Comparison of ENCODE assay signal across 1 cellular context in genomic region chr7:141014523-141015395, GRCh38.
TF ChIP-seq lines count a peak whose summit lies in the region.

MRPS33 (minus strand) TSS chr7:141014952; CDS start chr7:141010633, 4,319 bp downstream.

TF ChIP-seq in HepG2, 621 proteins besides CTCF, POLR2A, EP300 and RAD21 (continued from another document and continues in another):
- TF ChIP-seq SNAPC5 (CRISPR knock-in tag; IDR thresholded peaks at IDR 0.05; ENCODE audit: borderline replicate concordance) (peak; percentile 70; the same call in 1 of the 2 replicates), ZNF598 (CRISPR knock-in tag; IDR thresholded peaks at IDR 0.05; ENCODE audit: borderline replicate concordance) (0 out of 2 replicates have a peak, but pooled peaks have one; percentile 76), IRF9 (CRISPR knock-in tag; IDR thresholded peaks at IDR 0.05; ENCODE audit: borderline replicate concordance) (peak; percentile 94), ZNF546 (CRISPR knock-in tag; conservative IDR thresholded peaks at IDR 0.05) (peak; percentile 74; the same call in 1 of the 2 replicates), ZNF12 (CRISPR knock-in tag; IDR thresholded peaks at IDR 0.05) (no peak), ZBTB39 (CRISPR knock-in tag; IDR thresholded peaks at IDR 0.05) (no peak), MAX (IDR thresholded peaks at IDR 0.05) (peak; percentile 90), ZSCAN12 (CRISPR knock-in tag; IDR thresholded peaks at IDR 0.05) (0 out of 2 replicates have a peak, but pooled peaks have one; percentile 42), LBX2 (CRISPR knock-in tag; IDR thresholded peaks at IDR 0.05; ENCODE audit: borderline replicate concordance) (no peak), ZBTB34 (CRISPR knock-in tag; IDR thresholded peaks at IDR 0.05) (peak; percentile 72; the same call in 1 of the 2 replicates), TOPORS (CRISPR knock-in tag; IDR thresholded peaks at IDR 0.05) (peak; percentile 66), PCBP1 (IDR thresholded peaks at IDR 0.05; ENCODE audit: borderline replicate concordance, low read depth, low read length) (peak; percentile 88; the same call in 1 of the 2 replicates), NKX3-1 (CRISPR knock-in tag; IDR thresholded peaks at IDR 0.05) (0 out of 2 replicates have a peak, but pooled peaks have one; percentile 67), ZNF354B (CRISPR knock-in tag; IDR thresholded peaks at IDR 0.05) (peak; percentile 85; the same call in 1 of the 2 replicates), SMAD3 (CRISPR knock-in tag; IDR thresholded peaks at IDR 0.05) (peak; percentile 95), ZSCAN31 (CRISPR knock-in tag; IDR thresholded peaks at IDR 0.05; ENCODE audit: low read depth) (no peak), ZNF510 (CRISPR knock-in tag; IDR thresholded peaks at IDR 0.05; ENCODE audit: low read depth) (no peak), ATF7-NPFF (CRISPR knock-in tag; IDR thresholded peaks at IDR 0.05; ENCODE audit: low read depth) (no peak), NONO (IDR thresholded peaks at IDR 0.05) (no peak), NONO (CRISPR knock-in tag; conservative IDR thresholded peaks at IDR 0.05) (peak; percentile 95), U2AF1 (optimal IDR thresholded peaks at IDR 0.05; ENCODE audit: low read depth, low read length) (peak; percentile 92), ZNF761 (CRISPR knock-in tag; conservative IDR thresholded peaks at IDR 0.05) (0 out of 2 replicates have a peak, but pooled peaks have one; percentile 60), JUN (CRISPR knock-in tag; IDR thresholded peaks at IDR 0.05) (peak; percentile 46; the same call in 1 of the 2 replicates), NCOA1 (CRISPR knock-in tag; IDR thresholded peaks at IDR 0.05) (no peak), RELA (CRISPR knock-in tag; IDR thresholded peaks at IDR 0.05) (peak; percentile 69; the same call in 1 of the 2 replicates), ISL2 (CRISPR knock-in tag; IDR thresholded peaks at IDR 0.05) (peak; percentile 79), SP1 (IDR thresholded peaks at IDR 0.05) (no peak), SP1 (CRISPR knock-in tag; IDR thresholded peaks at IDR 0.05) (no peak), ATM (IDR thresholded peaks at IDR 0.05; ENCODE audit: borderline replicate concordance) (no peak), NRL (CRISPR knock-in tag; IDR thresholded peaks at IDR 0.05; ENCODE audit: borderline replicate concordance) (peak; percentile 80; the same call in 1 of the 2 replicates), ZNF235 (CRISPR knock-in tag; IDR thresholded peaks at IDR 0.05; ENCODE audit: borderline replicate concordance) (no peak), ZNF496 (CRISPR knock-in tag; IDR thresholded peaks at IDR 0.05; ENCODE audit: insufficient replicate concordance) (no peak), CREM (IDR thresholded peaks at IDR 0.05) (peak; percentile 90), CREM (CRISPR knock-in tag; IDR thresholded peaks at IDR 0.05) (no peak), NFIC (IDR thresholded peaks at IDR 0.05; ENCODE audit: low read length) (0 out of 2 replicates have a peak, but pooled peaks have one; percentile 19), POLR2AphosphoS2 (IDR thresholded peaks at IDR 0.05; ENCODE audit: low read depth, low read length) (no peak), MAFK (conservative IDR thresholded peaks at IDR 0.05 in 1 of 2, IDR thresholded peaks at IDR 0.05 in 1 of 2; ENCODE audit: low read length in 2 of 2) (no peak), ZNF224 (CRISPR knock-in tag; IDR thresholded peaks at IDR 0.05) (peak; percentile 39; the same call in 1 of the 2 replicates), HNF4G (IDR thresholded peaks at IDR 0.05; ENCODE audit: borderline replicate concordance, low read depth, low read length) (no peak), HNF4G (CRISPR knock-in tag; IDR thresholded peaks at IDR 0.05; ENCODE audit: borderline replicate concordance, low read depth) (0 out of 2 replicates have a peak, but pooled peaks have one; percentile 63), ZNF275 (CRISPR knock-in tag; IDR thresholded peaks at IDR 0.05; ENCODE audit: borderline replicate concordance) (peak; percentile 90; the same call in 1 of the 2 replicates), ZNF44 (CRISPR knock-in tag; IDR thresholded peaks at IDR 0.05) (peak; percentile 80; the same call in 1 of the 2 replicates), ERF (CRISPR knock-in tag; IDR thresholded peaks at IDR 0.05) (peak; percentile 87), ARID2 (CRISPR knock-in tag; IDR thresholded peaks at IDR 0.05; ENCODE audit: borderline replicate concordance) (peak; percentile 65; the same call in 1 of the 2 replicates), CBX5 (CRISPR knock-in tag; IDR thresholded peaks at IDR 0.05; ENCODE audit: borderline replicate concordance) (peak; percentile 76), PLRG1 (conservative IDR thresholded peaks at IDR 0.05) (no peak), BHLHE40 (IDR thresholded peaks at IDR 0.05; ENCODE audit: low read length) (peak; percentile 29; the same call in 1 of the 2 replicates), ZFP36 (IDR thresholded peaks at IDR 0.05; ENCODE audit: borderline replicate concordance, low read depth, low read length, partially characterized antibody) (peak; percentile 12), FOXO1 (CRISPR knock-in tag; IDR thresholded peaks at IDR 0.05) (peak; percentile 21; the same call in 1 of the 2 replicates), POLR2AphosphoS5 (IDR thresholded peaks at IDR 0.05; ENCODE audit: low read depth, low read length) (peak; percentile 96), ZNF878 (CRISPR knock-in tag; IDR thresholded peaks at IDR 0.05) (peak; percentile 73; the same call in 1 of the 2 replicates), GZF1 (CRISPR knock-in tag; IDR thresholded peaks at IDR 0.05) (peak; percentile 97), EEA1 (CRISPR knock-in tag; IDR thresholded peaks at IDR 0.05; ENCODE audit: borderline replicate concordance) (peak; percentile 63; the same call in 1 of the 2 replicates), IRF1 (CRISPR knock-in tag; IDR thresholded peaks at IDR 0.05; ENCODE audit: low read depth) (no peak), CREB3 (CRISPR knock-in tag; IDR thresholded peaks at IDR 0.05) (no peak), ZNF160 (CRISPR knock-in tag; IDR thresholded peaks at IDR 0.05) (no peak), SMYD3 (CRISPR knock-in tag; IDR thresholded peaks at IDR 0.05) (peak; percentile 73; the same call in 1 of the 2 replicates), ZNF232 (CRISPR knock-in tag; IDR thresholded peaks at IDR 0.05; ENCODE audit: borderline replicate concordance) (peak; percentile 76), ZNF552 (CRISPR knock-in tag; IDR thresholded peaks at IDR 0.05; ENCODE audit: borderline replicate concordance) (no peak), ZFP36L2 (CRISPR knock-in tag; IDR thresholded peaks at IDR 0.05) (no peak; the same call in 1 of the 2 replicates), RFX1 (IDR thresholded peaks at IDR 0.05) (no peak), SUZ12 (IDR thresholded peaks at IDR 0.05; ENCODE audit: low read depth, low read length) (no peak), ZNF501 (CRISPR knock-in tag; IDR thresholded peaks at IDR 0.05) (peak; percentile 99), TCF12 (IDR thresholded peaks at IDR 0.05) (no peak), TCF12 (CRISPR knock-in tag; IDR thresholded peaks at IDR 0.05) (0 out of 2 replicates have a peak, but pooled peaks have one; percentile 24), ZNF816 (CRISPR knock-in tag; IDR thresholded peaks at IDR 0.05; ENCODE audit: borderline replicate concordance) (peak; percentile 89; the same call in 1 of the 2 replicates), THRA (CRISPR knock-in tag; IDR thresholded peaks at IDR 0.05; ENCODE audit: borderline replicate concordance) (peak; percentile 50; the same call in 1 of the 2 replicates), NFE2L2 (IDR thresholded peaks at IDR 0.05; ENCODE audit: low read length) (0 out of 2 replicates have a peak, but pooled peaks have one; percentile 11), ZNF773 (CRISPR knock-in tag; IDR thresholded peaks at IDR 0.05; ENCODE audit: borderline replicate concordance) (peak; percentile 49; the same call in 1 of the 2 replicates), MATR3 (CRISPR knock-in tag; IDR thresholded peaks at IDR 0.05) (no peak), TRIM24 (CRISPR knock-in tag; IDR thresholded peaks at IDR 0.05) (no peak), ZNF772 (CRISPR knock-in tag; IDR thresholded peaks at IDR 0.05) (peak; percentile 73), ZNF333 (CRISPR knock-in tag; IDR thresholded peaks at IDR 0.05; ENCODE audit: borderline replicate concordance) (no peak), MIER3 (CRISPR knock-in tag; IDR thresholded peaks at IDR 0.05; ENCODE audit: borderline replicate concordance) (peak; percentile 85), SETDB1 (CRISPR knock-in tag; IDR thresholded peaks at IDR 0.05; ENCODE audit: borderline replicate concordance) (no peak), HNRNPUL1 (IDR thresholded peaks at IDR 0.05; ENCODE audit: low read depth, low read length) (no peak), KLF11 (CRISPR knock-in tag; IDR thresholded peaks at IDR 0.05) (peak; percentile 41; the same call in 1 of the 2 replicates)
